In genomic region chr21:6498716-6499115, GRCh38 we compare ENCODE assay signal across 8 cellular contexts.
A peak's percentile ranks its signal among the peaks of the same experiment; 100 is the strongest.
DNase-seq lines count a peak whose midpoint lies in the region; ATAC-seq and TF ChIP-seq lines count a peak whose summit lies in the region.
"Not testable (repeated sequence)": the region's sequence is repeated elsewhere in the genome, so short reads cannot be mapped to it uniquely, and the experiment has no call there.

No MANE protein-coding gene starts in this region.

- not testable (repeated sequence) for H3K27ac Mint-ChIP-seq in CD8-positive, alpha-beta memory T cell

- not testable (repeated sequence) for H3K18ac ChIP-seq in mesenchymal stem cell (ENCODE audit: low read depth in 1 of 2, low read length in 2 of 2)

- not testable (repeated sequence) for H3K14ac ChIP-seq in mesenchymal stem cell (ENCODE audit: low read length in 2 of 2)

- H3K23ac ChIP-seq in mesenchymal stem cell (ENCODE audit: low read length in 2 of 2) = not testable (repeated sequence)

- not testable (repeated sequence) for TF ChIP-seq CTCF in fibroblast of pulmonary artery (IDR thresholded peaks at IDR 0.05; ENCODE audit: low read length, missing control alignments)

- H3K9me3 ChIP-seq in CD8-positive, alpha-beta memory T cell (ENCODE audit: low read length); SK-N-MC (ENCODE audit: low read depth, low read length); mesenchymal stem cell (ENCODE audit: control insufficient read depth, low read length): not testable (repeated sequence)

- peak overlapping the region; percentile 65 for H3K27ac ChIP-seq in CD8-positive, alpha-beta memory T cell (ENCODE audit: low read depth, low read length)
- not testable (repeated sequence) for H3K27ac ChIP-seq in SK-N-MC; mesenchymal stem cell (ENCODE audit: low read length, poor library complexity, severe bottlenecking)

- not testable (repeated sequence) for H3K4ac ChIP-seq in mesenchymal stem cell (ENCODE audit: low read depth in 1 of 2, low read length in 2 of 2)

- H3K79me1 ChIP-seq in mesenchymal stem cell (replicated peaks; ENCODE audit: low read length, poor library complexity, severe bottlenecking) = not testable (repeated sequence)

- not testable (repeated sequence) for H3K4me1 ChIP-seq in CD8-positive, alpha-beta memory T cell (ENCODE audit: insufficient read depth, low read length); mesenchymal stem cell (ENCODE audit: control insufficient read depth, insufficient read depth, low read depth, low read length)

- H2AFZ ChIP-seq in mesenchymal stem cell (ENCODE audit: low read depth, low read length) = not testable (repeated sequence)

- not testable (repeated sequence) for H2AK5ac ChIP-seq in mesenchymal stem cell (ENCODE audit: low read length, severe bottlenecking)

- H3K27me3 Mint-ChIP-seq in CD8-positive, alpha-beta memory T cell = not testable (repeated sequence)

- not testable (repeated sequence) for H3K36me3 ChIP-seq in CD8-positive, alpha-beta memory T cell (ENCODE audit: insufficient read depth, low read length); SK-N-MC (ENCODE audit: insufficient read depth, low read length); mesenchymal stem cell (ENCODE audit: control insufficient read depth in 1 of 2, insufficient read depth in 2 of 2, low read depth in 1 of 2, low read length in 2 of 2)

- not testable (repeated sequence) for H3K4me2 ChIP-seq in mesenchymal stem cell (ENCODE audit: low read length, poor library complexity, severe bottlenecking)

- CTCF ChIA-PET in CD8-positive, alpha-beta memory T cell (lab: Charles Lee) = not testable (repeated sequence)

- H4K91ac ChIP-seq in mesenchymal stem cell (ENCODE audit: low read length) = not testable (repeated sequence)

- peak; percentile 23 for ATAC-seq in GM21528 (IDR thresholded peaks at IDR 0.05; ENCODE audit: low FRiP score, unreplicated experiment)
- peak; percentile 27 for ATAC-seq in HG03135 (IDR thresholded peaks at IDR 0.05; ENCODE audit: unreplicated experiment)

- H2BK120ac ChIP-seq in mesenchymal stem cell (ENCODE audit: low read depth, low read length) = not testable (repeated sequence)

- not testable (repeated sequence) for H3K9ac ChIP-seq in SK-N-MC (ENCODE audit: insufficient read length)
- peak overlapping the region; percentile 63 for H3K9ac ChIP-seq in mesenchymal stem cell (ENCODE audit: low read length)

- H3K4me3 Mint-ChIP-seq in CD8-positive, alpha-beta memory T cell = peak overlapping the region in 4 of 7 donors; percentile 29 to 59 (median 38)

- H3K4me1 Mint-ChIP-seq in CD8-positive, alpha-beta memory T cell = not testable (repeated sequence)

- DNase-seq in CD8-positive, alpha-beta memory T cell = peak; percentile 4 to 52 (median 12)
- not testable (repeated sequence) for DNase-seq in SK-N-MC (ENCODE audit: low read depth, low spot score); mesenchymal stem cell
- peak; percentile 2 for DNase-seq in activated effector memory CD4-positive, alpha-beta T cell treated with Interleukin-2 at 50 U/mL for 16 hours
- DNase-seq in fibroblast of pulmonary artery (ENCODE audit: low read depth) = peak; percentile 0
- peak; percentile 13 for DNase-seq in stimulated activated CD8-positive, alpha-beta memory T cell treated with anti-CD3 and anti-CD28 coated beads, Interleukin-4, amount 100 ng/mL, for 24 hours (ENCODE audit: low read depth)

- H3K36me3 Mint-ChIP-seq in CD8-positive, alpha-beta memory T cell = not testable (repeated sequence)

- POLR2A ChIA-PET in CD8-positive, alpha-beta memory T cell (lab: Charles Lee) = not testable (repeated sequence)

- H2BK12ac ChIP-seq in mesenchymal stem cell (ENCODE audit: low read length in 2 of 2) = not testable (repeated sequence)

- H2BK15ac ChIP-seq in mesenchymal stem cell (ENCODE audit: low read depth, poor library complexity, severe bottlenecking) = not testable (repeated sequence)

- WGBS in mesenchymal stem cell = no CpG with 5 or more reads among the region's 55 CpGs

- H3K9me3 Mint-ChIP-seq in CD8-positive, alpha-beta memory T cell = not testable (repeated sequence)

- H2BK5ac ChIP-seq in mesenchymal stem cell (ENCODE audit: low read depth, low read length, poor library complexity, severe bottlenecking) = not testable (repeated sequence)

- not testable (repeated sequence) for H3K27me3 ChIP-seq in CD8-positive, alpha-beta memory T cell (ENCODE audit: insufficient read depth, low read length, poor library complexity, severe bottlenecking); mesenchymal stem cell (ENCODE audit: control insufficient read depth in 1 of 2, insufficient read depth in 1 of 2, low read length in 2 of 2)

- not testable (repeated sequence) for H4K8ac ChIP-seq in mesenchymal stem cell (ENCODE audit: low read length)

- H3K4me3 ChIP-seq in CD8-positive, alpha-beta memory T cell (ENCODE audit: low read length) = not testable (repeated sequence)
- H3K4me3 ChIP-seq in SK-N-MC = peak overlapping the region; percentile 56; the same call in 1 of the 2 replicates
- H3K4me3 ChIP-seq in fibroblast of pulmonary artery (replicated peaks; ENCODE audit: low read depth, low read length) = peak overlapping the region; percentile 52
- H3K4me3 ChIP-seq in mesenchymal stem cell (ENCODE audit: insufficient read depth in 1 of 2, low read depth in 1 of 2, low read length in 2 of 2) = peak overlapping the region in 1 of 2 experiments; percentile 51
